1 cellular context compared by ENCODE assay signal in genomic region chr1:109914587-109915240, GRCh38.
TF ChIP-seq lines count a peak whose summit lies in the region.

No MANE protein-coding gene starts in this region.

TF ChIP-seq in A549, 52 proteins besides CTCF, POLR2A, EP300 and RAD21 (continued from another document):
- TF ChIP-seq BCL3 (IDR thresholded peaks at IDR 0.05) (no peak), SMC3 (IDR thresholded peaks at IDR 0.05) (no peak), HOXA7 (CRISPR knock-in tag; IDR thresholded peaks at IDR 0.05) (no peak), PHF8 (IDR thresholded peaks at IDR 0.05; ENCODE audit: borderline replicate concordance, low read depth) (no peak), KDM1A (IDR thresholded peaks at IDR 0.05; ENCODE audit: low read depth) (no peak), HOXB13 (CRISPR knock-in tag; IDR thresholded peaks at IDR 0.05; ENCODE audit: low read depth) (no peak), ESRRA (IDR thresholded peaks at IDR 0.05; ENCODE audit: borderline replicate concordance, low read length) (no peak), ATOH8 (CRISPR knock-in tag; IDR thresholded peaks at IDR 0.05; ENCODE audit: low read depth) (no peak)
- TF ChIP-seq, protein P1, sequence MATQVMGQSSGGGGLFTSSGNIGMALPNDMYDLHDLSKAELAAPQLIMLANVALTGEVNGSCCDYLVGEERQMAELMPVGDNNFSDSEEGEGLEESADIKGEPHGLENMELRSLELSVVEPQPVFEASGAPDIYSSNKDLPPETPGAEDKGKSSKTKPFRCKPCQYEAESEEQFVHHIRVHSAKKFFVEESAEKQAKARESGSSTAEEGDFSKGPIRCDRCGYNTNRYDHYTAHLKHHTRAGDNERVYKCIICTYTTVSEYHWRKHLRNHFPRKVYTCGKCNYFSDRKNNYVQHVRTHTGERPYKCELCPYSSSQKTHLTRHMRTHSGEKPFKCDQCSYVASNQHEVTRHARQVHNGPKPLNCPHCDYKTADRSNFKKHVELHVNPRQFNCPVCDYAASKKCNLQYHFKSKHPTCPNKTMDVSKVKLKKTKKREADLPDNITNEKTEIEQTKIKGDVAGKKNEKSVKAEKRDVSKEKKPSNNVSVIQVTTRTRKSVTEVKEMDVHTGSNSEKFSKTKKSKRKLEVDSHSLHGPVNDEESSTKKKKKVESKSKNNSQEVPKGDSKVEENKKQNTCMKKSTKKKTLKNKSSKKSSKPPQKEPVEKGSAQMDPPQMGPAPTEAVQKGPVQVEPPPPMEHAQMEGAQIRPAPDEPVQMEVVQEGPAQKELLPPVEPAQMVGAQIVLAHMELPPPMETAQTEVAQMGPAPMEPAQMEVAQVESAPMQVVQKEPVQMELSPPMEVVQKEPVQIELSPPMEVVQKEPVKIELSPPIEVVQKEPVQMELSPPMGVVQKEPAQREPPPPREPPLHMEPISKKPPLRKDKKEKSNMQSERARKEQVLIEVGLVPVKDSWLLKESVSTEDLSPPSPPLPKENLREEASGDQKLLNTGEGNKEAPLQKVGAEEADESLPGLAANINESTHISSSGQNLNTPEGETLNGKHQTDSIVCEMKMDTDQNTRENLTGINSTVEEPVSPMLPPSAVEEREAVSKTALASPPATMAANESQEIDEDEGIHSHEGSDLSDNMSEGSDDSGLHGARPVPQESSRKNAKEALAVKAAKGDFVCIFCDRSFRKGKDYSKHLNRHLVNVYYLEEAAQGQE (IDR thresholded peaks at IDR 0.05) = no peak
TF ChIP-seq in A549: peak in this region for 0.
